8 cellular contexts compared by ENCODE assay signal in the genomic region with DNA sequence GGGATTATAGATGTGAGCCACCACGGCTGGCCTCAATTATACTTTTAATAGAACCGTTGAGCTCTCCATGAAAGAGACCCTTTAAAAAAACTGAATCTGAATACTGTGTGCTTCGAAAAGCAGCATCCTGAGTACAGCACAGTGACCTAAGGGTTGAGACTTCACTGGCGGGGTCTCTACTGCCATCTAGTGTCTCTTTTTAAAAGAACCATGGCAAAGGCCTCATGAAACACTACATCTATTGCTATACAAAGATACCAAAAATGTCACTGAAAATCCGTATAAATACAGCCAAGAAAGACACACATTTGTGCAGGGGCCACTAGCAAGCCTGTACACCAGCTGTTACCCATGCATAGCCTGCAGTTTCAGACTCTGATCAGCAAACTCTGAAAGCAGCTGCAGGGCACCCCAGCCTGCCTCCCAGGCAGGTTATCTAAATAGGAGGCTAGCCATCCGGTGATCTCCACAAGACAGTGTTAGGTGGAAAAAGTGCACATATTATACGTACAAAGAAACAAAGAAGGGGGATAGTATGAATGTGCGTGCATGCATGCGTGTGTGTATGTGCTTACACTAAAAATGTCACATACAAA. TPM values are rescaled to one million over a fixed set of nuclear protein-coding genes. Genes with fewer than 3 reads are reported as not detected.
DNase-seq lines count a peak whose midpoint lies in the region; ATAC-seq, FAIRE-seq and TF ChIP-seq lines count a peak whose summit lies in the region.

No MANE protein-coding gene starts in this region.

- dilution Hi-C loops in keratinocyte (cut with MboI; ENCODE audit: extremely low pct_ligation_motif_present, low sequenced_read_pairs): no loop called here

- no peak overlapping the region for H3K27ac ChIP-seq in keratinocyte (ENCODE audit: control insufficient read depth, insufficient read depth, low read length)

- H3K36me3 ChIP-seq in bronchial epithelial cell (ENCODE audit: control insufficient read depth, insufficient read depth, low read length) (peaks cover 42% of the 10 kb centered on the region), keratinocyte (ENCODE audit: control insufficient read depth in 2 of 2, extremely low read depth in 1 of 2, insufficient read depth in 2 of 2, low read length in 2 of 2) (peaks cover 35 to 47% of the 10 kb centered on the region in 2 experiments)

- H3K27me3 ChIP-seq in bronchial epithelial cell (ENCODE audit: control insufficient read depth, insufficient read depth, low read length): no peaks in the 10 kb centered on the region
- no peaks in the 10 kb centered on the region for H3K27me3 ChIP-seq in keratinocyte (ENCODE audit: control insufficient read depth, extremely low read depth, insufficient read depth, low read length)

- H3K79me2 ChIP-seq in keratinocyte (ENCODE audit: control insufficient read depth, insufficient read depth, low read length): peaks cover 10% of the 10 kb centered on the region

- POLR2A ChIA-PET in GM10248 (lab: Yijun Ruan, JAX): no interaction called here

- H3K9me1 ChIP-seq in keratinocyte (ENCODE audit: control insufficient read depth, extremely low read depth, insufficient read depth, low read length): no peaks in the 10 kb centered on the region

- no peak overlapping the region for H2AFZ ChIP-seq in keratinocyte (ENCODE audit: control insufficient read depth, low read length)

- no peak overlapping the region for H3K4me2 ChIP-seq in keratinocyte (ENCODE audit: control insufficient read depth, extremely low read depth, insufficient read depth, low read depth, low read length)

- no peak for FAIRE-seq in bronchial epithelial cell (lab: Jason Lieb, UNC)
- FAIRE-seq in keratinocyte (lab: Jason Lieb, UNC): no peak

- no peak overlapping the region for H3K9ac ChIP-seq in keratinocyte (ENCODE audit: control insufficient read depth, extremely low read depth, insufficient read depth, low read length)

- ATAC-seq in HG02852 (IDR thresholded peaks at IDR 0.05; ENCODE audit: unreplicated experiment): no peak

- H3K4me1 ChIP-seq in keratinocyte (ENCODE audit: control insufficient read depth, extremely low read depth, insufficient read depth, low read length): no peaks in the 10 kb centered on the region

- peaks cover 12% of the 10 kb centered on the region for H4K20me1 ChIP-seq in keratinocyte (ENCODE audit: control insufficient read depth, extremely low read depth, insufficient read depth, low read length)

- H3K9me3 ChIP-seq in keratinocyte (ENCODE audit: control insufficient read depth, low read depth, low read length): no peaks in the 10 kb centered on the region

- CTCF ChIA-PET in GM10248 (lab: Yijun Ruan, JAX): interaction anchor here (0.6 to 3.4 kb wide), 36 partner anchors 8 to 349 kb away, joined by 3 to 27 read pairs (median 6); a partner anchor contains a TSS

- DNase-seq in A172 (ENCODE audit: low spot score) (peak; percentile 65), GM10248 (ENCODE audit: extremely low spot score) (peak; percentile 77), NCI-H146 (lab: John Stamatoyannopoulos, UW) (peak; percentile 36), SW480 (ENCODE audit: low spot score) (peak; percentile 56), bronchial epithelial cell (ENCODE audit: low read depth) (peak; percentile 62), keratinocyte (ENCODE audit: low read depth, low spot score) (peak; percentile 21)
- peak; percentile 36 for DNase-seq in stimulated activated CD8-positive, alpha-beta memory T cell treated with anti-CD3 and anti-CD28 coated beads, Interleukin-4, amount 100 ng/mL, for 48 hours

- peak; percentile 64 for TF ChIP-seq CTCF in GM10248 (IDR thresholded peaks at IDR 0.05; ENCODE audit: control extremely low read depth, extremely low read depth, low read depth, missing control alignments)
- TF ChIP-seq CTCF in bronchial epithelial cell (IDR thresholded peaks at IDR 0.05; ENCODE audit: insufficient read depth, low read length, severe bottlenecking): peak; percentile 77
- TF ChIP-seq CTCF in keratinocyte (optimal IDR thresholded peaks at IDR 0.05 in 1 of 3, IDR thresholded peaks at IDR 0.05 in 1 of 3, conservative IDR thresholded peaks at IDR 0.05 in 1 of 3; ENCODE audit: extremely low read depth in 1 of 3, insufficient read depth in 2 of 3, low read length in 3 of 3): peak; percentile 61 to 69 (median 68)

- H3K4me3 ChIP-seq in bronchial epithelial cell (ENCODE audit: low read depth, low read length) (no peak overlapping the region), keratinocyte (ENCODE audit: control insufficient read depth in 2 of 3, extremely low read depth in 1 of 3, insufficient read depth in 2 of 3, low read depth in 1 of 3, low read length in 3 of 3) (no peak overlapping the region)

RNA-seq across cellular contexts. Expression of a gene that starts 35.3 kb away (rescaled TPM):
- 89.3 and 93.9 TPM in 2 replicates for total RNA-seq in A172 (2014; rRNA removed; shearing (Covaris generic))
- 60.0 and 61.2 TPM in 2 replicates for total RNA-seq in bronchial epithelial cell
- polyA plus RNA-seq in keratinocyte: 64.0 to 76.2 TPM (median 71.7 TPM) in 3 replicates
- polyA plus RNA-seq in keratinocyte (2011; ENCODE audit: low read depth): 36.3 TPM
- 63.3 and 72.7 TPM in 2 replicates for polyA plus RNA-seq in keratinocyte (2011; cell fraction: cytosol; rRNA removed)
- polyA plus RNA-seq in keratinocyte (2011; cell fraction: nucleus; rRNA removed): 106 and 123 TPM in 2 replicates
- polyA plus RNA-seq in keratinocyte (2012; ENCODE audit: low replicate concordance): 41.0 and 57.4 TPM in 2 replicates
- polyA minus RNA-seq in keratinocyte: 125 to 156 TPM (median 152 TPM) in 3 replicates
- polyA minus RNA-seq in keratinocyte (2011; cell fraction: cytosol; rRNA and poly(A)+ RNA removed): 111 TPM
- 70.2 and 88.4 TPM in 2 replicates for polyA minus RNA-seq in keratinocyte (2011; cell fraction: nucleus; rRNA and poly(A)+ RNA removed)

RNA-seq across cellular contexts. Expression of a gene that starts 35.4 kb away (rescaled TPM):
- total RNA-seq in A172 (2014; rRNA removed; shearing (Covaris generic)): 5.7 and 6.8 TPM in 2 replicates
- 0.53 and 0.64 TPM in 2 replicates for total RNA-seq in bronchial epithelial cell
- polyA plus RNA-seq in keratinocyte: 0.89 to 2.9 TPM (median 1.3 TPM) in 3 replicates
- 0.52 TPM for polyA plus RNA-seq in keratinocyte (2011; ENCODE audit: low read depth)
- polyA plus RNA-seq in keratinocyte (2011; cell fraction: cytosol; rRNA removed): 0.74 and 1.9 TPM in 2 replicates
- 3.1 and 5.0 TPM in 2 replicates for polyA plus RNA-seq in keratinocyte (2011; cell fraction: nucleus; rRNA removed)
- polyA plus RNA-seq in keratinocyte (2012; ENCODE audit: low replicate concordance): 1.9 and 2.5 TPM in 2 replicates
- 0.59 to 5.9 TPM (median 1.2 TPM) in 3 replicates for polyA minus RNA-seq in keratinocyte
- polyA minus RNA-seq in keratinocyte (2011; cell fraction: cytosol; rRNA and poly(A)+ RNA removed): 8.8 TPM
- 5.7 and 6.1 TPM in 2 replicates for polyA minus RNA-seq in keratinocyte (2011; cell fraction: nucleus; rRNA and poly(A)+ RNA removed)

RNA-seq across cellular contexts. Expression of a gene that starts 49.5 kb away (rescaled TPM):
- 29.7 and 39.9 TPM in 2 replicates for total RNA-seq in A172 (2014; rRNA removed; shearing (Covaris generic))
- total RNA-seq in bronchial epithelial cell: 10.5 and 12.8 TPM in 2 replicates
- polyA plus RNA-seq in keratinocyte: 3.8 to 7.4 TPM (median 6.9 TPM) in 3 replicates
- 2.7 TPM for polyA plus RNA-seq in keratinocyte (2011; ENCODE audit: low read depth)
- polyA plus RNA-seq in keratinocyte (2011; cell fraction: cytosol; rRNA removed): 3.7 and 9.0 TPM in 2 replicates
- polyA plus RNA-seq in keratinocyte (2011; cell fraction: nucleus; rRNA removed): 13.2 and 18.1 TPM in 2 replicates
- polyA plus RNA-seq in keratinocyte (2012; ENCODE audit: low replicate concordance): 8.1 and 11.7 TPM in 2 replicates
- polyA minus RNA-seq in keratinocyte: 6.2 to 11.1 TPM (median 10.2 TPM) in 3 replicates
- polyA minus RNA-seq in keratinocyte (2011; cell fraction: cytosol; rRNA and poly(A)+ RNA removed): 16.1 TPM
- 14.0 and 14.1 TPM in 2 replicates for polyA minus RNA-seq in keratinocyte (2011; cell fraction: nucleus; rRNA and poly(A)+ RNA removed)

RNA-seq across cellular contexts. Expression of a gene that starts 54.7 kb away (rescaled TPM):
- 1.1 and 2.0 TPM in 2 replicates for total RNA-seq in A172 (2014; rRNA removed; shearing (Covaris generic))
- not detected in 2 replicates for total RNA-seq in bronchial epithelial cell
- 0.24 TPM in 1 of 3 replicates, not detected in the others for polyA plus RNA-seq in keratinocyte
- polyA plus RNA-seq in keratinocyte (2011; ENCODE audit: low read depth): not detected
- polyA plus RNA-seq in keratinocyte (2011; cell fraction: cytosol; rRNA removed): not detected in 2 replicates
- polyA plus RNA-seq in keratinocyte (2011; cell fraction: nucleus; rRNA removed): not detected in 2 replicates
- polyA plus RNA-seq in keratinocyte (2012; ENCODE audit: low replicate concordance): 0.31 TPM in 1 of 2 replicates, not detected in the other
- not detected in 3 replicates for polyA minus RNA-seq in keratinocyte
- not detected for polyA minus RNA-seq in keratinocyte (2011; cell fraction: cytosol; rRNA and poly(A)+ RNA removed)
- not detected in 2 replicates for polyA minus RNA-seq in keratinocyte (2011; cell fraction: nucleus; rRNA and poly(A)+ RNA removed)

Comparison
In these comparisons a context has a peak if more than half of its experiments do, and no peak if none do; other contexts are left out.
1. DNase-seq: peak in every context shown above with its lines; median percentile 77 in GM10248; 65 in A172; 62 in bronchial epithelial cell; 56 in SW480; 36 in NCI-H146; 36 in stimulated activated CD8-positive, alpha-beta memory T cell treated with anti-CD3 and anti-CD28 coated beads, Interleukin-4, amount 100 ng/mL, for 48 hours; 21 in keratinocyte.